7 cellular contexts compared by ENCODE assay signal in the genomic region with DNA sequence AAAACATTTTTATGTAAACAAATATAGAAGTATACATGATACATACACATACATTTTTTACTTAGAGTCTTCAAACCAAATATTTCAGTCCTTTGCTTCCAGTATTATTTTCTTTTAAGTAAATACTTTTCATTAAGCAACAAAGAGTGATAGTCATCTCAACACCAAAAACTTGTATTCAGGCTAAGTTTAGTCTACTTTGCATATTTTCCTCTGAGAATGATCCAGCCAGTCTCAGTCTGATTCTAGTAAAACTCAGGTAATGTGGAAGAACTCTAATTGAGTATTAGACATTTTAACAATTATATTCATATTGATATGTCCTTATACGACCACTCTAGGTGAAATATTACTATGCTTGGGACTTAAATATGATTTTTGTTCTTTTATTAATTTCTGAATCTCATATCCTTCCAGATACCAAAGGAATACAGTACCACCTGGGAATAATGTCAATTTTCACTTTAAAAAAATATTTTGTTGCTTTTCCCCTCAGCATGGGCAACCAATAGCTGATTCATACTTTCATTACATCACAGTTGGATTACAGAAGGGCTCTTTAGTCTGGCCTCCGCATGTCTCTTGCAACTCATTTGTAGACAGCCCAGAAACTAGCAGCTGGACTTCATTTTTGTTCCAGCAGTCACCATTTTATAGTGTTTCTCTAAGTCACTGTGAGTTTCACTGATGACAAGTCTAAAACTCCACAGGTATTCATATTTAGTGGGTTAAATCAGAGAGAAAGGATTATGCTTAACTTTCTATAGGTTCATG.
A peak's percentile ranks its signal among the peaks of the same experiment; 100 is the strongest.
DNase-seq lines count a peak whose midpoint lies in the region; ATAC-seq and TF ChIP-seq lines count a peak whose summit lies in the region.

No MANE protein-coding gene starts in this region.

- ATAC-seq in GM19043 (IDR thresholded peaks at IDR 0.05; ENCODE audit: low read depth, unreplicated experiment) (peak; percentile 83), HG03039 (IDR thresholded peaks at IDR 0.05; ENCODE audit: unreplicated experiment) (peak; percentile 77), upper lobe of right lung (peak; percentile 50), HG02970 (IDR thresholded peaks at IDR 0.05; ENCODE audit: low FRiP score, unreplicated experiment) (no peak)

- H3K4me1 ChIP-seq in upper lobe of right lung, result no peaks in the 10 kb centered on the region

- H3K4me3 ChIP-seq in fibroblast of the aortic adventitia (ENCODE audit: low read depth, low read length) (no peak overlapping the region), upper lobe of right lung (no peak overlapping the region), WERI-Rb-1 (ENCODE audit: low read depth, low read length) (no peak overlapping the region)

- H3K36me3 ChIP-seq in upper lobe of right lung (no peaks in the 10 kb centered on the region), WERI-Rb-1 (no peaks in the 10 kb centered on the region)

- H3K9me3 ChIP-seq in upper lobe of right lung (no peaks in the 10 kb centered on the region), WERI-Rb-1 (ENCODE audit: severe bottlenecking) (no peaks in the 10 kb centered on the region)

- intact Hi-C loops in upper lobe of right lung (cut with DNase I), result no loop called here

- TF ChIP-seq CTCF in fibroblast of the aortic adventitia (IDR thresholded peaks at IDR 0.05; ENCODE audit: insufficient read depth, low read length), result no peak
- TF ChIP-seq CTCF in upper lobe of right lung (IDR thresholded peaks at IDR 0.05), result no peak
- no peak for TF ChIP-seq CTCF in WERI-Rb-1 (IDR thresholded peaks at IDR 0.05; ENCODE audit: low read depth, low read length)

- DNase-seq in fibroblast of the aortic adventitia (ENCODE audit: low read depth) (peak; percentile 79), upper lobe of right lung (no peak), WERI-Rb-1 (no peak), KG1 (lab: John Stamatoyannopoulos, UW) (no peak)

- H3K27me3 ChIP-seq in upper lobe of right lung (no peaks in the 10 kb centered on the region), WERI-Rb-1 (ENCODE audit: insufficient read depth, low read depth, severe bottlenecking) (no peaks in the 10 kb centered on the region)

- H3K27ac ChIP-seq in upper lobe of right lung (peak overlapping the region; percentile 24), WERI-Rb-1 (no peak overlapping the region)
